Comparison of ENCODE assay signal across 8 cellular contexts in genomic region chr1:243543501-243543900, GRCh38.
"Had no signal": no experiment of that assay in that cellular context is flagged by ENCODE, and none has a peak within 500 bp of the region (broad histone marks: within the 10 kb centered on the region; RNA-seq: fewer than 3 reads in every experiment).

No MANE protein-coding gene starts in this region.

- H3K27ac ChIP-seq: HL-60 had no signal

- H2AFZ ChIP-seq: GM23338 had no signal

- H3K4me3 Mint-ChIP-seq: GM23338, H9, IgD-negative memory B cell had no signal

- H3K4me2 ChIP-seq: GM23338 had no signal

- ATAC-seq: HepG2 had no signal

- DNase-seq: H9, KBM-7 had no signal

- H3K27ac Mint-ChIP-seq: H9, IgD-negative memory B cell had no signal

- FAIRE-seq: H1, H54, HepG2 had no signal

- H3K4me3 ChIP-seq: GM23338 had no signal

- H3K27me3 Mint-ChIP-seq: IgD-negative memory B cell had no signal

- H3K9me3 Mint-ChIP-seq: GM23338, IgD-negative memory B cell had no signal
